In the genomic region with DNA sequence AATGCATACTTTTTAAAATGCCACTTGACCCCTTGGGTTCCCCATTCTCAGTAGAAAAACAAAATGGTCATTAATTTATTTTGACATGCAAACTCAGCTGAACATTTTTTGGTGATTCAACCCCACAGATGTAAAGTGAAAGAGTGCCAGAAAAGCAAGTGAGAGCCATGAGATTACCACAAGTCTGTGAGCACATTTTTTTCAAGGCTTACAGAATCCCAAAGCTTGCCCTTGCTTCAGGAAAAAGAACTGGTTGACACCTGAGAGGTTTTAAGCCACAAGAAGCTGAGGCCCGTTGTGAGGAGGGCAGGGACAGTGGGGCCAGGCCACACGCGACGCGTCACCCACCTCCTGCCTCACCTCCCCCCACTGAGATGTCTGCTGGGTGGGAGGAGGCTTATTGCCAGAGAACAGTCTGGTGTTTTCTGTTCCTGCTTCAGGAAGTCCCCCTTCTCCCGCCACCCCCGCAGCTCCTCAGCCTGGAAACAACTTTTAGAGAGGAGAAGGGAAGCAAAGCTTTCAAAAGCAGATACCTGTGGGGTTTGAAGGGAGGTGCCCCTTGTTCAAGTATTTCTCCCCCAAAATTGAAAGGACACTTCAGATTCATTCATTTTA, we compare ENCODE assay signal across 1 cellular context.
TF ChIP-seq lines count a peak whose summit lies in the region.

No MANE protein-coding gene starts in this region.

TF ChIP-seq in GM12878, 131 proteins besides CTCF, POLR2A, EP300 and RAD21 (continued from another document and continues in another):
- TF ChIP-seq PKNOX1 (IDR thresholded peaks at IDR 0.05) (no peak), RELA (IDR thresholded peaks at IDR 0.05; ENCODE audit: borderline replicate concordance, partially characterized antibody) (peak; percentile 51), POLR2AphosphoS2 (IDR thresholded peaks at IDR 0.05; ENCODE audit: low read depth, low read length) (no peak), HSF1 (IDR thresholded peaks at IDR 0.05; ENCODE audit: low read depth, low read length) (peak; percentile 37; the same call in 1 of the 2 replicates), MTA2 (IDR thresholded peaks at IDR 0.05; ENCODE audit: low read depth) (no peak; the same call in 1 of the 2 replicates), JUND (IDR thresholded peaks at IDR 0.05; ENCODE audit: low read depth, low read length) (no peak), MAX (IDR thresholded peaks at IDR 0.05; ENCODE audit: low read depth, low read length) (peak; percentile 28; the same call in 1 of the 2 replicates), SMC3 (IDR thresholded peaks at IDR 0.05; ENCODE audit: borderline replicate concordance, low read length) (0 out of 2 replicates have a peak, but pooled peaks have one; percentile 6), PML (IDR thresholded peaks at IDR 0.05; ENCODE audit: low read length) (peak; percentile 46), IRF3 (IDR thresholded peaks at IDR 0.05) (no peak), RFX5 (IDR thresholded peaks at IDR 0.05; ENCODE audit: low read depth, low read length) (no peak), EZH2 (IDR thresholded peaks at IDR 0.05; ENCODE audit: borderline replicate concordance, control insufficient read depth, low read depth, low read length) (no peak), TCF12 (IDR thresholded peaks at IDR 0.05; ENCODE audit: low read depth, low read length) (peak; percentile 82), TAF1 (IDR thresholded peaks at IDR 0.05; ENCODE audit: borderline replicate concordance, low read depth, low read length) (no peak), MEF2B (IDR thresholded peaks at IDR 0.05; ENCODE audit: partially characterized antibody, poor library complexity, severe bottlenecking) (no peak), E2F4 (IDR thresholded peaks at IDR 0.05; ENCODE audit: low read depth, low read length) (no peak), IRF4 (IDR thresholded peaks at IDR 0.05; ENCODE audit: low read depth, low read length) (no peak), CREB1 (IDR thresholded peaks at IDR 0.05; ENCODE audit: low read depth) (no peak; the same call in 1 of the 2 replicates), KAT2A (conservative IDR thresholded peaks at IDR 0.05; ENCODE audit: control insufficient read depth, low read depth, low read length) (no peak), MYB (IDR thresholded peaks at IDR 0.05; ENCODE audit: borderline replicate concordance, low read depth, low read length) (no peak), NKRF (conservative IDR thresholded peaks at IDR 0.05) (no peak; the same call in 1 of the 2 replicates), REST (IDR thresholded peaks at IDR 0.05; ENCODE audit: low read depth, low read length) (no peak), KLF5 (IDR thresholded peaks at IDR 0.05; ENCODE audit: partially characterized antibody) (peak; percentile 64), HDGF (IDR thresholded peaks at IDR 0.05) (no peak), WRNIP1 (IDR thresholded peaks at IDR 0.05; ENCODE audit: borderline replicate concordance, low read depth, low read length) (no peak), POLR2AphosphoS5 (IDR thresholded peaks at IDR 0.05; ENCODE audit: low read length) (peak; percentile 40; the same call in 1 of the 2 replicates), SIN3A (IDR thresholded peaks at IDR 0.05; ENCODE audit: low read depth, low read length) (no peak), HDAC6 (IDR thresholded peaks at IDR 0.05; ENCODE audit: unreplicated experiment) (no peak), ZNF207 (IDR thresholded peaks at IDR 0.05; ENCODE audit: borderline replicate concordance) (no peak), ZBTB33 (IDR thresholded peaks at IDR 0.05) (no peak)
- TF ChIP-seq, protein P1, sequence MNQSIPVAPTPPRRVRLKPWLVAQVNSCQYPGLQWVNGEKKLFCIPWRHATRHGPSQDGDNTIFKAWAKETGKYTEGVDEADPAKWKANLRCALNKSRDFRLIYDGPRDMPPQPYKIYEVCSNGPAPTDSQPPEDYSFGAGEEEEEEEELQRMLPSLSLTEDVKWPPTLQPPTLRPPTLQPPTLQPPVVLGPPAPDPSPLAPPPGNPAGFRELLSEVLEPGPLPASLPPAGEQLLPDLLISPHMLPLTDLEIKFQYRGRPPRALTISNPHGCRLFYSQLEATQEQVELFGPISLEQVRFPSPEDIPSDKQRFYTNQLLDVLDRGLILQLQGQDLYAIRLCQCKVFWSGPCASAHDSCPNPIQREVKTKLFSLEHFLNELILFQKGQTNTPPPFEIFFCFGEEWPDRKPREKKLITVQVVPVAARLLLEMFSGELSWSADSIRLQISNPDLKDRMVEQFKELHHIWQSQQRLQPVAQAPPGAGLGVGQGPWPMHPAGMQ (IDR thresholded peaks at IDR 0.05; ENCODE audit: borderline replicate concordance): no peak
- TF ChIP-seq, protein P2, sequence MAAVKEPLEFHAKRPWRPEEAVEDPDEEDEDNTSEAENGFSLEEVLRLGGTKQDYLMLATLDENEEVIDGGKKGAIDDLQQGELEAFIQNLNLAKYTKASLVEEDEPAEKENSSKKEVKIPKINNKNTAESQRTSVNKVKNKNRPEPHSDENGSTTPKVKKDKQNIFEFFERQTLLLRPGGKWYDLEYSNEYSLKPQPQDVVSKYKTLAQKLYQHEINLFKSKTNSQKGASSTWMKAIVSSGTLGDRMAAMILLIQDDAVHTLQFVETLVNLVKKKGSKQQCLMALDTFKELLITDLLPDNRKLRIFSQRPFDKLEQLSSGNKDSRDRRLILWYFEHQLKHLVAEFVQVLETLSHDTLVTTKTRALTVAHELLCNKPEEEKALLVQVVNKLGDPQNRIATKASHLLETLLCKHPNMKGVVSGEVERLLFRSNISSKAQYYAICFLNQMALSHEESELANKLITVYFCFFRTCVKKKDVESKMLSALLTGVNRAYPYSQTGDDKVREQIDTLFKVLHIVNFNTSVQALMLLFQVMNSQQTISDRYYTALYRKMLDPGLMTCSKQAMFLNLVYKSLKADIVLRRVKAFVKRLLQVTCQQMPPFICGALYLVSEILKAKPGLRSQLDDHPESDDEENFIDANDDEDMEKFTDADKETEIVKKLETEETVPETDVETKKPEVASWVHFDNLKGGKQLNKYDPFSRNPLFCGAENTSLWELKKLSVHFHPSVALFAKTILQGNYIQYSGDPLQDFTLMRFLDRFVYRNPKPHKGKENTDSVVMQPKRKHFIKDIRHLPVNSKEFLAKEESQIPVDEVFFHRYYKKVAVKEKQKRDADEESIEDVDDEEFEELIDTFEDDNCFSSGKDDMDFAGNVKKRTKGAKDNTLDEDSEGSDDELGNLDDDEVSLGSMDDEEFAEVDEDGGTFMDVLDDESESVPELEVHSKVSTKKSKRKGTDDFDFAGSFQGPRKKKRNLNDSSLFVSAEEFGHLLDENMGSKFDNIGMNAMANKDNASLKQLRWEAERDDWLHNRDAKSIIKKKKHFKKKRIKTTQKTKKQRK (IDR thresholded peaks at IDR 0.05; ENCODE audit: low read depth, low read length): no peak
